22 cellular contexts compared by ENCODE assay signal in the genomic region with DNA sequence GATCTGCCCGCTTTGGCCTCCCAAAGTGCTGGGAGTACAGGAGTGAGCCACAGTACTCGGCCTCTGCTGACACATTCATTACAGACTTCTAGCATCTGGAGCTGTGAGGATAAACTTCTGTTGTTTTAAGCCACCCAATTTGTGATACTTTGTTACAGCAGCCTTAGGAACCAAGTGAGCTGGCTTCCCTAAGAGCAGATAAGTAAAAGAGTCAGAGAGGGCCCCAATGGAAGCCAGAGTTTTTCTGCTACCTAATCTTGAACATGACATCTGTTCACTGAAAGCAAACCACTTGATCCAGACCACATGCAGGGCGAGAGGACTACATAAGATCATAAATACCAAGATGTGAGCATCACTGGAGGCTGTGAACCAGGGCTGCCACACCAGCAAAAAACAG. TPM values are rescaled to one million over a fixed set of nuclear protein-coding genes. Genes with fewer than 3 reads are reported as not detected.
DNase-seq lines count a peak whose midpoint lies in the region; ATAC-seq and TF ChIP-seq lines count a peak whose summit lies in the region.
"Had no signal": no experiment of that assay in that cellular context is flagged by ENCODE, and none has a peak within 500 bp of the region (broad histone marks: within the 10 kb centered on the region; RNA-seq: fewer than 3 reads in every experiment).

No MANE protein-coding gene starts in this region.

- no peaks in the 10 kb centered on the region for H3K9me3 ChIP-seq in T-helper 17 cell (ENCODE audit: control insufficient read depth, low read length, poor library complexity, severe bottlenecking)
- H3K9me3 ChIP-seq: MG63, upper lobe of right lung had no signal

- intact Hi-C loops in natural killer cell (cut with micrococcal nuclease): no loop called here

- H3K27ac Mint-ChIP-seq in natural killer cell (no peak overlapping the region), T-helper 17 cell (peak overlapping the region; percentile 65)
- no peak overlapping the region for H3K27ac Mint-ChIP-seq in natural killer cell treated with Interleukin-12 subunit alpha and Interleukin-12 subunit beta and Interleukin-15 and Interleukin-18, amount 100 ng/mL, for 72 hours
- H3K27ac Mint-ChIP-seq: activated T-helper 1 cell treated with anti-CD3 and anti-CD28 coated beads, Interleukin-12 subunit alpha, Interleukin-12 subunit beta, Interleukin-2, Interleukin-4 antibody, amounts not matched to agents 30 ng/mL and 10 ng/mL and 1 ng/mL, durations not matched to agents 14 hours and 24 hours and 36 hours had no signal

- no peak overlapping the region for H3K27ac ChIP-seq in caudate nucleus (ENCODE audit: low read depth, low read length)
- H3K27ac ChIP-seq: parathyroid adenoma, upper lobe of right lung had no signal

- H3K36me3 Mint-ChIP-seq in natural killer cell (no peaks in the 10 kb centered on the region), T-helper 17 cell (ENCODE audit: low read depth) (peaks cover 9% of the 10 kb centered on the region)
- H3K36me3 Mint-ChIP-seq in natural killer cell treated with Interleukin-12 subunit alpha and Interleukin-12 subunit beta and Interleukin-15 and Interleukin-18, amount 100 ng/mL, for 72 hours: peaks cover 11% of the 10 kb centered on the region

- ATAC-seq in natural killer cell (no peak), T-helper 17 cell (no peak), HG02970 (IDR thresholded peaks at IDR 0.05; ENCODE audit: low FRiP score, unreplicated experiment) (no peak)
- no peak for ATAC-seq in natural killer cell treated with Interleukin-12 subunit alpha and Interleukin-12 subunit beta and Interleukin-15 and Interleukin-18, amount 100 ng/mL, for 72 hours
- ATAC-seq: PC-3, sciatic nerve, upper lobe of right lung had no signal

- no peaks in the 10 kb centered on the region for H3K9me3 Mint-ChIP-seq in natural killer cell
- no peaks in the 10 kb centered on the region for H3K9me3 Mint-ChIP-seq in natural killer cell treated with Interleukin-12 subunit alpha and Interleukin-12 subunit beta and Interleukin-15 and Interleukin-18, amount 100 ng/mL, for 72 hours
- H3K9me3 Mint-ChIP-seq: activated T-helper 1 cell treated with anti-CD3 and anti-CD28 coated beads, Interleukin-12 subunit alpha, Interleukin-12 subunit beta, Interleukin-2, Interleukin-4 antibody, amounts not matched to agents 30 ng/mL and 10 ng/mL and 1 ng/mL, durations not matched to agents 14 hours and 24 hours and 36 hours had no signal

- DNase-seq in natural killer cell: no peak
- DNase-seq in natural killer cell treated with Interleukin-12 subunit alpha and Interleukin-12 subunit beta and Interleukin-15 and Interleukin-18, amount 100 ng/mL, for 72 hours (ENCODE audit: low spot score): no peak
- DNase-seq in T-helper 17 cell: no peak
- peak; percentile 18 to 64 for DNase-seq in foreskin fibroblast
- no peak for DNase-seq in caudate nucleus (lab: John Stamatoyannopoulos, UW)
- DNase-seq in kidney glomerular epithelial cell (lab: John Stamatoyannopoulos, UW): no peak
- no peak for DNase-seq in LoVo (ENCODE audit: low spot score)
- DNase-seq: activated CD4-positive, alpha-beta T cell treated with anti-CD3 and anti-CD28 coated beads for 48 hours; activated naive CD4-positive, alpha-beta T cell treated with anti-CD3 and anti-CD28 coated beads, Interleukin-2, amount 50 U/mL, for 16 hours; C1 segment of cervical spinal cord; cerebellar nuclear complex; IMR-90; MG63; NCI-H2081 treated with DMSO at 0.1 percent for 48 hours; PC-3; SHP77; stimulated activated CD8-positive, alpha-beta memory T cell treated with anti-CD3 and anti-CD28 coated beads, Interleukin-4, amount 100 ng/mL, for 48 hours; upper lobe of right lung had no signal

- H3K4me1 Mint-ChIP-seq in natural killer cell (peaks cover 31 to 34% of the 10 kb centered on the region in 2 donors), T-helper 17 cell (peaks cover 35% of the 10 kb centered on the region)
- peaks cover 23 to 31% of the 10 kb centered on the region in 2 donors for H3K4me1 Mint-ChIP-seq in natural killer cell treated with Interleukin-12 subunit alpha and Interleukin-12 subunit beta and Interleukin-15 and Interleukin-18, amount 100 ng/mL, for 72 hours (ENCODE audit: low read depth in 2 of 2)

- peaks cover 3 to 8% of the 10 kb centered on the region in 2 donors for H3K27me3 Mint-ChIP-seq in natural killer cell (ENCODE audit: low read depth in 2 of 2)
- peaks cover 3 to 5% of the 10 kb centered on the region in 2 donors for H3K27me3 Mint-ChIP-seq in natural killer cell treated with Interleukin-12 subunit alpha and Interleukin-12 subunit beta and Interleukin-15 and Interleukin-18, amount 100 ng/mL, for 72 hours
- H3K27me3 Mint-ChIP-seq in T-helper 17 cell: no peaks in the 10 kb centered on the region

- no peak overlapping the region for H3K4me3 ChIP-seq in foreskin fibroblast (ENCODE audit: low read depth in 1 of 2, low read length in 2 of 2)
- H3K4me3 ChIP-seq: MG63, upper lobe of right lung had no signal

- TF ChIP-seq CTCF in natural killer cell (IDR thresholded peaks at IDR 0.05): no peak
- no peak for TF ChIP-seq CTCF in foreskin fibroblast (IDR thresholded peaks at IDR 0.05; ENCODE audit: low read depth, low read length)

- H3K4me3 Mint-ChIP-seq in natural killer cell (peak overlapping the region; percentile 41), T-helper 17 cell (no peak overlapping the region)
- no peak overlapping the region for H3K4me3 Mint-ChIP-seq in natural killer cell treated with Interleukin-12 subunit alpha and Interleukin-12 subunit beta and Interleukin-15 and Interleukin-18, amount 100 ng/mL, for 72 hours

RNA-seq across cellular contexts. Expression of gene MAPKAPK5, which starts 3.7 kb away (rescaled TPM):
- 10 to 100 TPM; 54.8 to 64.9 (median 63.5) TPM for total RNA-seq in natural killer cell
- total RNA-seq in natural killer cell treated with Interleukin-12 subunit alpha and Interleukin-12 subunit beta and Interleukin-15 and Interleukin-18, amount 100 ng/mL, for 72 hours: 10 to 100 TPM; 64.3 to 84.2 TPM
- total RNA-seq in T-helper 17 cell: 10 to 100 TPM; 59.8 to 63.7 TPM

Comparison
In these comparisons a context has a peak if more than half of its experiments do, and no peak if none do; other contexts are left out.
1. DNase-seq: peak in foreskin fibroblast (2 of 2); none in natural killer cell (single experiment), natural killer cell treated with Interleukin-12 subunit alpha and Interleukin-12 subunit beta and Interleukin-15 and Interleukin-18, amount 100 ng/mL, for 72 hours (single experiment), T-helper 17 cell (0 of 3), caudate nucleus (0 of 61), kidney glomerular epithelial cell (single experiment) and LoVo (single experiment).